16 cellular contexts compared by ENCODE assay signal in the genomic region with DNA sequence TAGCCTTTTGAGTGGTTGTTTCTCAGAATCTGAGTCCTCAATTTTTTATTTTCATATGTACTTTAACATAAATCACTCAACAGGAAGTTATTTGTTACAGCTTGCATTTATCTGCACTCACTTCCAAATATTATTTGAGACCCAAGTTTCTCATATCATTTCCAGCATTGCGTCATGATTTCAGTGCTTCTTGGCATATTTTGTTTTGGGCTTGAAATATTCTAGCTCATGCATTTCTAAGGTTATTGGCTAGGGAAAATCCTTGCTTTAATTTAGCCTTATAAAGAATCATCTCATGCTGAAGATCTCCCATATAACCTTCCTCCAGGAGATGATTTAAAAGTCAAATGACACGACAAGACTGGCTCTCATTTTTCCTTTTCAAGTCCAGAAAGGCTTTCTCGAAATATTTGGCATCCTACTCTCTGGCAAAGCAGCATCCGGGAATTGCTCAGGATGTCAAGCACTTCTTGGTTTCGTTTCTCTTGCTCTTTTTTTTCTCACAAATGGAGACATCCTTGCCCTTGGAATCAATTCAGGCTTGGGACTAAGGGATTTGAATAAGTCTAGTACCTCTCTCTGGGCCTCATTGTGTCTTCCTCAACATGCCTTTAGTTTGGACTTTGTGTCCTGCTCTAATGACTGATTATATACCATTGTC.
DNase-seq lines count a peak whose midpoint lies in the region; ATAC-seq and TF ChIP-seq lines count a peak whose summit lies in the region.
"Had no signal": no experiment of that assay in that cellular context is flagged by ENCODE, and none has a peak within 500 bp of the region (broad histone marks: within the 10 kb centered on the region; RNA-seq: fewer than 3 reads in every experiment).

No MANE protein-coding gene starts in this region.

- H3K4me3 Mint-ChIP-seq in activated CD8-positive, alpha-beta T cell treated with anti-CD3 and anti-CD28 coated beads for 36 hours = no peak overlapping the region
- H3K4me3 Mint-ChIP-seq: activated naive CD4-positive, alpha-beta T cell treated with anti-CD3 and anti-CD28 coated beads, Interleukin-2, amount 50 U/mL, for 24 hours; brain; dendritic cell treated with granulocyte-macrophage colony-stimulating factor and Interleukin-4, amounts not matched to agents 40 ng/mL and 50 ng/mL, for 4 days had no signal

- no peak for ATAC-seq in HG02610 (IDR thresholded peaks at IDR 0.05; ENCODE audit: unreplicated experiment)
- no peak for ATAC-seq in HG03025 (IDR thresholded peaks at IDR 0.05; ENCODE audit: low FRiP score, unreplicated experiment)
- ATAC-seq in activated CD8-positive, alpha-beta T cell treated with anti-CD3 and anti-CD28 coated beads for 36 hours = no peak

- no peak overlapping the region for H3K9ac ChIP-seq in mammary epithelial cell (ENCODE audit: insufficient read depth, low read length)

- TF ChIP-seq POLR2A in sigmoid colon (IDR thresholded peaks at IDR 0.05) (no peak), vagina (IDR thresholded peaks at IDR 0.05) (no peak)

- no peaks in the 10 kb centered on the region for H3K36me3 Mint-ChIP-seq in activated CD8-positive, alpha-beta T cell treated with anti-CD3 and anti-CD28 coated beads for 36 hours (ENCODE audit: low read depth)
- H3K36me3 Mint-ChIP-seq: activated naive CD4-positive, alpha-beta T cell treated with anti-CD3 and anti-CD28 coated beads, Interleukin-2, amount 50 U/mL, for 24 hours; brain had no signal

- H3K4me3 ChIP-seq in mammary epithelial cell (replicated peaks in 1 of 3; ENCODE audit: insufficient read depth in 1 of 3, low read depth in 2 of 3, low read length in 3 of 3) (no peak overlapping the region), left ventricle myocardium inferior (peak overlapping the region; percentile 11), sigmoid colon (no peak overlapping the region), vagina (no peak overlapping the region)
- H3K4me3 ChIP-seq: SJCRH30, skin epidermis had no signal

- H3K9me3 Mint-ChIP-seq in activated CD8-positive, alpha-beta T cell treated with anti-CD3 and anti-CD28 coated beads for 36 hours = peaks cover 2% of the 10 kb centered on the region
- H3K9me3 Mint-ChIP-seq: activated naive CD4-positive, alpha-beta T cell treated with anti-CD3 and anti-CD28 coated beads, Interleukin-2, amount 50 U/mL, for 24 hours had no signal

- 23% methylated on average over 5 of the region's 5 CpGs for WGBS in mammary epithelial cell (ENCODE audit: low coverage, missing lambda C conversion rate)
- 56 to 70% methylated on average over 5 of the region's 5 CpGs for WGBS in sigmoid colon, 2 donors

- peak overlapping the region; percentile 49 for H3K4me2 ChIP-seq in mammary epithelial cell (ENCODE audit: insufficient read depth, low read depth, low read length)

- POLR2A ChIA-PET in activated CD8-positive, alpha-beta T cell treated with anti-CD3 and anti-CD28 coated beads for 36 hours (lab: Charles Lee) = no interaction called here

- peaks cover 3% of the 10 kb centered on the region for H3K4me1 ChIP-seq in mammary epithelial cell (ENCODE audit: insufficient read depth, low read length)
- H3K4me1 ChIP-seq in left ventricle myocardium inferior = no peaks in the 10 kb centered on the region
- no peaks in the 10 kb centered on the region for H3K4me1 ChIP-seq in sigmoid colon
- peaks cover 6% of the 10 kb centered on the region for H3K4me1 ChIP-seq in vagina
- H3K4me1 ChIP-seq: SJCRH30 had no signal

- H2AFZ ChIP-seq in mammary epithelial cell (ENCODE audit: low read depth, low read length) = peak overlapping the region; percentile 39

- H3K27me3 ChIP-seq in mammary epithelial cell (ENCODE audit: insufficient read depth, low read length) (no peaks in the 10 kb centered on the region), left ventricle myocardium inferior (ENCODE audit: low read depth) (no peaks in the 10 kb centered on the region), sigmoid colon (no peaks in the 10 kb centered on the region), vagina (no peaks in the 10 kb centered on the region)
- H3K27me3 ChIP-seq: SJCRH30 had no signal

- H3K27ac Mint-ChIP-seq in activated CD8-positive, alpha-beta T cell treated with anti-CD3 and anti-CD28 coated beads for 36 hours = no peak overlapping the region
- H3K27ac Mint-ChIP-seq: activated naive CD4-positive, alpha-beta T cell treated with anti-CD3 and anti-CD28 coated beads, Interleukin-2, amount 50 U/mL, for 24 hours; dendritic cell treated with granulocyte-macrophage colony-stimulating factor and Interleukin-4, amounts not matched to agents 40 ng/mL and 50 ng/mL, for 4 days had no signal

- no peaks in the 10 kb centered on the region for H3K9me3 ChIP-seq in mammary epithelial cell (replicated peaks; ENCODE audit: insufficient read depth, low read length)
- peaks cover 18% of the 10 kb centered on the region for H3K9me3 ChIP-seq in left ventricle myocardium inferior (replicated peaks)
- peaks cover 0 to 6% (median under 1%) of the 10 kb centered on the region in 4 donors for H3K9me3 ChIP-seq in sigmoid colon
- no peaks in the 10 kb centered on the region for H3K9me3 ChIP-seq in vagina
- H3K9me3 ChIP-seq: SJCRH30 had no signal

- DNase-seq in mammary epithelial cell (no peak), left ventricle myocardium inferior (no peak), sigmoid colon (no peak), vagina (ENCODE audit: extremely low spot score in 2 of 2) (no peak)
- no peak for DNase-seq in activated CD8-positive, alpha-beta T cell treated with anti-CD3 and anti-CD28 coated beads for 36 hours
- DNase-seq: foreskin melanocyte; NCI-H748 treated with DMSO at 0.1 percent for 48 hours; SJCRH30; stimulated activated CD4-positive, alpha-beta T cell treated with anti-CD3 and anti-CD28 coated beads, Interleukin-4, amount 100 ng/mL, for 1 hour; WERI-Rb-1 had no signal

- no peak for TF ChIP-seq EP300 in sigmoid colon (IDR thresholded peaks at IDR 0.05)

- H3K27ac ChIP-seq in mammary epithelial cell (ENCODE audit: insufficient read depth, low read depth, low read length) = no peak overlapping the region
- peak overlapping the region; percentile 63 for H3K27ac ChIP-seq in left ventricle myocardium inferior (replicated peaks)
- peak overlapping the region in 3 of 4 donors; percentile 10 to 67 (median 41) for H3K27ac ChIP-seq in sigmoid colon
- H3K27ac ChIP-seq in vagina = peak overlapping the region; percentile 67
- H3K27ac ChIP-seq: SJCRH30, WERI-Rb-1 had no signal

- BruUV-seq in mammary epithelial cell (replicated peaks; lab: Mats Ljungman, UMichigan) = no TSS peak

- TF ChIP-seq CTCF in mammary epithelial cell (conservative IDR thresholded peaks at IDR 0.05 in 1 of 2, IDR thresholded peaks at IDR 0.05 in 1 of 2; ENCODE audit: extremely low read depth in 1 of 2, insufficient read depth in 1 of 2, low read depth in 1 of 2, low read length in 2 of 2) (no peak), left ventricle myocardium inferior (IDR thresholded peaks at IDR 0.05; ENCODE audit: borderline replicate concordance) (no peak), sigmoid colon (IDR thresholded peaks at IDR 0.05) (no peak), vagina (IDR thresholded peaks at IDR 0.05) (no peak)
- TF ChIP-seq CTCF in activated CD8-positive, alpha-beta T cell treated with anti-CD3 and anti-CD28 coated beads for 36 hours (IDR thresholded peaks at IDR 0.05) = no peak

- H4K20me1 ChIP-seq in mammary epithelial cell (ENCODE audit: insufficient read depth, low read length) = no peaks in the 10 kb centered on the region

- CTCF ChIA-PET in mammary epithelial cell (lab: Charles Lee; ENCODE audit: low non-redundant PET) = no interaction called here
- CTCF ChIA-PET in activated CD8-positive, alpha-beta T cell treated with anti-CD3 and anti-CD28 coated beads for 36 hours (lab: Charles Lee) = no interaction called here

- no peaks in the 10 kb centered on the region for H3K79me2 ChIP-seq in mammary epithelial cell (ENCODE audit: insufficient read depth, low read length)

- intact Hi-C loops in mammary epithelial cell (cut with micrococcal nuclease) = no loop called here
- intact Hi-C loops in left ventricle myocardium inferior (cut with micrococcal nuclease) = no loop called here
- intact Hi-C loops in sigmoid colon (cut with DNase I) = no loop called here
- intact Hi-C loops in vagina (cut with DNase I) = no loop called here
- intact Hi-C loops in activated CD8-positive, alpha-beta T cell treated with anti-CD3 and anti-CD28 coated beads for 36 hours (cut with micrococcal nuclease) = no loop called here

- in situ Hi-C loops in mammary epithelial cell (cut with MboI; ENCODE audit: low sequenced_read_pairs in 2 of 2) = no loop called here

- H3K36me3 ChIP-seq in mammary epithelial cell (ENCODE audit: insufficient read depth, low read length) (no peaks in the 10 kb centered on the region), left ventricle myocardium inferior (no peaks in the 10 kb centered on the region), sigmoid colon (no peaks in the 10 kb centered on the region), vagina (no peaks in the 10 kb centered on the region)
- H3K36me3 ChIP-seq: SJCRH30, WERI-Rb-1 had no signal

- no peaks in the 10 kb centered on the region for H3K4me1 Mint-ChIP-seq in activated CD8-positive, alpha-beta T cell treated with anti-CD3 and anti-CD28 coated beads for 36 hours (ENCODE audit: low read depth)
- H3K4me1 Mint-ChIP-seq: activated naive CD4-positive, alpha-beta T cell treated with anti-CD3 and anti-CD28 coated beads, Interleukin-2, amount 50 U/mL, for 24 hours had no signal

- H3K27me3 Mint-ChIP-seq in activated CD8-positive, alpha-beta T cell treated with anti-CD3 and anti-CD28 coated beads for 36 hours = no peaks in the 10 kb centered on the region
- H3K27me3 Mint-ChIP-seq: activated naive CD4-positive, alpha-beta T cell treated with anti-CD3 and anti-CD28 coated beads, Interleukin-2, amount 50 U/mL, for 24 hours; dendritic cell treated with granulocyte-macrophage colony-stimulating factor and Interleukin-4, amounts not matched to agents 40 ng/mL and 50 ng/mL, for 4 days had no signal

- dilution Hi-C loops in mammary epithelial cell (cut with HindIII; ENCODE audit: low sequenced_read_pairs) = no loop called here
